In the genomic region with DNA sequence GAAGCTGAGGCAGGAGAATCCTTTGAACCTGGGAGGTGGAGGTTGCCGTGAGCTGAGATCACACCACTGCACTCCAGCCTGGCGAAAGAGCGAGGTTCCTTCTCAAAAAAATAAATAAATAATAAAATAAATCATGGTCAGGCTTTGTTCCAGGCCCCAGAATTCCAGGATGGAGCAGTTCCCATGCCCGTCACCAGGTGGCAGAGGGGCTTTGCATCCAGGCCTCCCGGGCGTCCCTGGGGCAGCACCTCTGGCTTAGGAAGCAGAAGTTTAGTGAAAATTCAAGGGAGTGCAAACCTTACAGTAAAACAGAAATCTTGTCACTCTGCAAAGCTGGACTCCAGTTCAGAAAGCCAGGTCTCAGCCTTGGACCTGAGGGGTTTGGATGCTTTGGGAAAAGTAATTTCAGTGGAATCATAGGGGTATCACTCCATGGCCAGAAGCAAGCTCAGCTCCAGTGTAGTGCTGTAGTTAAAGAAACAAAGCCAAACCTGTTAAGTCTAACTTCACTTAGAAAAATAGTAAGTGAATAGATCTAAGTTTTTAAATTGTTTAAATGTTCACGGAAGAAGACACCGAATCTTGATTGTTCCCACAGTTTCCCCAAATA, we compare ENCODE assay signal across 2 cellular contexts.
A peak's percentile ranks its signal among the peaks of the same experiment; 100 is the strongest.
TF ChIP-seq lines count a peak whose summit lies in the region.

No MANE protein-coding gene starts in this region.

TF ChIP-seq in IMR-90, 13 proteins besides CTCF, POLR2A, EP300 and RAD21:
- TF ChIP-seq SMC3 (IDR thresholded peaks at IDR 0.05; ENCODE audit: low read depth, low read length), result peak; percentile 93
- no peak for TF ChIP-seq FOS (IDR thresholded peaks at IDR 0.05; ENCODE audit: low read depth, low read length)
- TF ChIP-seq RCOR1 (IDR thresholded peaks at IDR 0.05; ENCODE audit: insufficient replicate concordance, low read length), result no peak
- TF ChIP-seq CEBPB (IDR thresholded peaks at IDR 0.05; ENCODE audit: low read depth, low read length), result no peak
TF ChIP-seq in IMR-90: peak in this region for 1.

TF ChIP-seq in liver, 16 proteins besides CTCF, POLR2A, EP300 and RAD21:
- no peak for TF ChIP-seq FOXA1 (IDR thresholded peaks at IDR 0.05)
- TF ChIP-seq, protein P1, sequence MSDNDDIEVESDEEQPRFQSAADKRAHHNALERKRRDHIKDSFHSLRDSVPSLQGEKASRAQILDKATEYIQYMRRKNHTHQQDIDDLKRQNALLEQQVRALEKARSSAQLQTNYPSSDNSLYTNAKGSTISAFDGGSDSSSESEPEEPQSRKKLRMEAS (IDR thresholded peaks at IDR 0.05), result no peak
- no peak for TF ChIP-seq JUND (IDR thresholded peaks at IDR 0.05)
- TF ChIP-seq, protein P2, sequence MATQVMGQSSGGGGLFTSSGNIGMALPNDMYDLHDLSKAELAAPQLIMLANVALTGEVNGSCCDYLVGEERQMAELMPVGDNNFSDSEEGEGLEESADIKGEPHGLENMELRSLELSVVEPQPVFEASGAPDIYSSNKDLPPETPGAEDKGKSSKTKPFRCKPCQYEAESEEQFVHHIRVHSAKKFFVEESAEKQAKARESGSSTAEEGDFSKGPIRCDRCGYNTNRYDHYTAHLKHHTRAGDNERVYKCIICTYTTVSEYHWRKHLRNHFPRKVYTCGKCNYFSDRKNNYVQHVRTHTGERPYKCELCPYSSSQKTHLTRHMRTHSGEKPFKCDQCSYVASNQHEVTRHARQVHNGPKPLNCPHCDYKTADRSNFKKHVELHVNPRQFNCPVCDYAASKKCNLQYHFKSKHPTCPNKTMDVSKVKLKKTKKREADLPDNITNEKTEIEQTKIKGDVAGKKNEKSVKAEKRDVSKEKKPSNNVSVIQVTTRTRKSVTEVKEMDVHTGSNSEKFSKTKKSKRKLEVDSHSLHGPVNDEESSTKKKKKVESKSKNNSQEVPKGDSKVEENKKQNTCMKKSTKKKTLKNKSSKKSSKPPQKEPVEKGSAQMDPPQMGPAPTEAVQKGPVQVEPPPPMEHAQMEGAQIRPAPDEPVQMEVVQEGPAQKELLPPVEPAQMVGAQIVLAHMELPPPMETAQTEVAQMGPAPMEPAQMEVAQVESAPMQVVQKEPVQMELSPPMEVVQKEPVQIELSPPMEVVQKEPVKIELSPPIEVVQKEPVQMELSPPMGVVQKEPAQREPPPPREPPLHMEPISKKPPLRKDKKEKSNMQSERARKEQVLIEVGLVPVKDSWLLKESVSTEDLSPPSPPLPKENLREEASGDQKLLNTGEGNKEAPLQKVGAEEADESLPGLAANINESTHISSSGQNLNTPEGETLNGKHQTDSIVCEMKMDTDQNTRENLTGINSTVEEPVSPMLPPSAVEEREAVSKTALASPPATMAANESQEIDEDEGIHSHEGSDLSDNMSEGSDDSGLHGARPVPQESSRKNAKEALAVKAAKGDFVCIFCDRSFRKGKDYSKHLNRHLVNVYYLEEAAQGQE (IDR thresholded peaks at IDR 0.05), result no peak
- TF ChIP-seq NR2F2 (IDR thresholded peaks at IDR 0.05), result no peak
- no peak for TF ChIP-seq HNF4A (conservative IDR thresholded peaks at IDR 0.05)
- no peak for TF ChIP-seq RXRA (IDR thresholded peaks at IDR 0.05)
- TF ChIP-seq, protein P3, sequence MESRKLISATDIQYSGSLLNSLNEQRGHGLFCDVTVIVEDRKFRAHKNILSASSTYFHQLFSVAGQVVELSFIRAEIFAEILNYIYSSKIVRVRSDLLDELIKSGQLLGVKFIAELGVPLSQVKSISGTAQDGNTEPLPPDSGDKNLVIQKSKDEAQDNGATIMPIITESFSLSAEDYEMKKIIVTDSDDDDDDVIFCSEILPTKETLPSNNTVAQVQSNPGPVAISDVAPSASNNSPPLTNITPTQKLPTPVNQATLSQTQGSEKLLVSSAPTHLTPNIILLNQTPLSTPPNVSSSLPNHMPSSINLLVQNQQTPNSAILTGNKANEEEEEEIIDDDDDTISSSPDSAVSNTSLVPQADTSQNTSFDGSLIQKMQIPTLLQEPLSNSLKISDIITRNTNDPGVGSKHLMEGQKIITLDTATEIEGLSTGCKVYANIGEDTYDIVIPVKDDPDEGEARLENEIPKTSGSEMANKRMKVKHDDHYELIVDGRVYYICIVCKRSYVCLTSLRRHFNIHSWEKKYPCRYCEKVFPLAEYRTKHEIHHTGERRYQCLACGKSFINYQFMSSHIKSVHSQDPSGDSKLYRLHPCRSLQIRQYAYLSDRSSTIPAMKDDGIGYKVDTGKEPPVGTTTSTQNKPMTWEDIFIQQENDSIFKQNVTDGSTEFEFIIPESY (IDR thresholded peaks at IDR 0.05), result no peak
- TF ChIP-seq SP1 (IDR thresholded peaks at IDR 0.05), result no peak
- no peak for TF ChIP-seq EGR1 (IDR thresholded peaks at IDR 0.05; ENCODE audit: low read depth in 2 of 2)
- TF ChIP-seq GABPA (IDR thresholded peaks at IDR 0.05 in 1 of 2, conservative IDR thresholded peaks at IDR 0.05 in 1 of 2), result no peak
- no peak for TF ChIP-seq HNF4G (IDR thresholded peaks at IDR 0.05)
- no peak for TF ChIP-seq ATF3 (IDR thresholded peaks at IDR 0.05)
- no peak for TF ChIP-seq FOXA2 (IDR thresholded peaks at IDR 0.05)
- TF ChIP-seq YY1 (IDR thresholded peaks at IDR 0.05), result no peak
- no peak for TF ChIP-seq TAF1 (conservative IDR thresholded peaks at IDR 0.05)
